2 cellular contexts compared by ENCODE assay signal in the genomic region with DNA sequence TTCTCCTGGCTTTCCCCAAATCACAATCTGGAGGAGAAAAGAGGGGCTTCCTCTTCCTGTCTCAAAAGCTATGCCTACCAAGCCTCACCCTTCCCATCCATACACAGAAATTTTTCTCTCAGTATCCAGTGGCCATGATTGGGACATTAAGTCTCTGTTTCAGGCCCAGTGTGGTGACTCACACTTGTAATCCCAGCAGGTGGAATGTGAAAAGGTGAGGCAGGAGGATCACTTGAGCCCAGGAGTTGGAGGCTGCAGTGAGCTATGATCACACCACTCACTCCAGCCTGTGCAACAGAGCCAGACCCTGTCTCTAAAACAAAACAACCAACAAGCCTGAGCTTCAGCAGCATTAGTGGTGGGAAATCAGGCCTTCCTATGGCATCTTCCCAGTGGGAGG.
TF ChIP-seq lines count a peak whose summit lies in the region.

No MANE protein-coding gene starts in this region.

TF ChIP-seq in IMR-90, 13 proteins besides CTCF, POLR2A, EP300 and RAD21:
- TF ChIP-seq RFX5 (IDR thresholded peaks at IDR 0.05; ENCODE audit: low read depth, low read length) (no peak), MAFK (IDR thresholded peaks at IDR 0.05; ENCODE audit: low read depth, low read length) (no peak), RCOR1 (IDR thresholded peaks at IDR 0.05; ENCODE audit: insufficient replicate concordance, low read length) (no peak), USF2 (IDR thresholded peaks at IDR 0.05; ENCODE audit: low read depth, low read length) (no peak), MAZ (IDR thresholded peaks at IDR 0.05; ENCODE audit: borderline replicate concordance, low read depth, low read length) (no peak), FOS (IDR thresholded peaks at IDR 0.05; ENCODE audit: low read depth, low read length) (no peak), SMC3 (IDR thresholded peaks at IDR 0.05; ENCODE audit: low read depth, low read length) (no peak), MXI1 (IDR thresholded peaks at IDR 0.05; ENCODE audit: borderline replicate concordance, low read depth, low read length) (no peak), NFE2L2 (IDR thresholded peaks at IDR 0.05; ENCODE audit: low read depth, low read length) (no peak), ELK1 (IDR thresholded peaks at IDR 0.05; ENCODE audit: borderline replicate concordance, low read depth, low read length) (no peak), BHLHE40 (IDR thresholded peaks at IDR 0.05; ENCODE audit: low read depth, low read length) (no peak), CHD1 (IDR thresholded peaks at IDR 0.05; ENCODE audit: low read depth, low read length) (no peak), CEBPB (IDR thresholded peaks at IDR 0.05; ENCODE audit: low read depth, low read length) (no peak)

TF ChIP-seq in H1, 55 proteins besides CTCF, POLR2A, EP300 and RAD21:
- TF ChIP-seq HDAC6 (IDR thresholded peaks at IDR 0.05; ENCODE audit: low read depth, low read length): no peak
- no peak for TF ChIP-seq KDM1A (IDR thresholded peaks at IDR 0.05; ENCODE audit: borderline replicate concordance, low read length)
- TF ChIP-seq CBX5 (IDR thresholded peaks at IDR 0.05; ENCODE audit: low read depth, low read length): no peak
